Comparison of ENCODE assay signal across 2 cellular contexts in the genomic region with DNA sequence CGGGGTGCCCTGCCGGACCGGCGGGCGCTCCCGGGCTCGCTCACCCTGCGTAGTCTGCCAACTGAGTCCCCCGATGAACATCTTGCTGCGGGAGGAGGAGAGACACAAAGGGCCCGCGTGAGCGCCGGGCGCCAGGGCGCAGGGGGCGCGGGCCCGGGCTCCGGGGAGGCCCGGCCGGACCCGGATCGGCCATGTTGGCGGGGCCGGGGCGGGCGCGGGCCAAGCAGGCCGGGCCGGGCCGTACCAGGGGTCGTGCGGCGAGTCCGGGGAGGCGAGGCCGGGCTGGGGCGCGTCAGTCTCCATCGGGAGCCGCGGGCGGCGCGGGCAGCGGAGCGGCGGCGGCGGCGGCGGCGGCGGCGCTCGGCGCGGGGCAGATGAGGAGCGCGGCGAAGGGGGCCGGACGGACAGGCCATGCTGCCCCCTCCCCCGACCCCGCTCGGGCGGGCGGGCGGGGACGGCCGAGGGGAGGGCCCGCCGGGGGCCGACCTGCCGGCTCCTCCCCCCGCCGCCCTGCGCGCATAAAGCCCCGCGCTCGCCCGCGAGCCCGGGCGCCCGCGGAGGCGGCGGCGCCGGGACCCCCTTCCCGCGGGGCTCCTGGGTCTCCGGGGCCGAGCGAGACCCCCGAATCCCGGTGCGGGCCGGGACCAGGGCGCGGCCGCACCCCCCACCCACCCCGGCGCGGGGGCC.
TF ChIP-seq lines count a peak whose summit lies in the region.

MSI1 (minus strand) TSS at position 376 of the 687 bp plus-strand sequence; CDS start at position 303, 73 bp downstream.

TF ChIP-seq in SK-N-SH, 30 proteins besides CTCF, POLR2A, EP300 and RAD21 (continued from another document):
- TF ChIP-seq IRF3 (IDR thresholded peaks at IDR 0.05; ENCODE audit: low read depth, low read length) = no peak
- no peak for TF ChIP-seq MEF2A (IDR thresholded peaks at IDR 0.05; ENCODE audit: borderline replicate concordance, low read depth)
- no peak for TF ChIP-seq RXRA (IDR thresholded peaks at IDR 0.05; ENCODE audit: borderline replicate concordance, low read depth)
- no peak for TF ChIP-seq USF2 (IDR thresholded peaks at IDR 0.05; ENCODE audit: borderline replicate concordance, low read depth, low read length)
- TF ChIP-seq RCOR1 (IDR thresholded peaks at IDR 0.05; ENCODE audit: low read length) = no peak
TF ChIP-seq in SK-N-SH: peak in this region for 0.

TF ChIP-seq in SK-N-SH treated with all-trans-retinoic acid at 6 μM for 48 hours, 23 proteins besides CTCF, POLR2A, EP300 and RAD21 (continued from another document):
- TF ChIP-seq CREB5 (CRISPR knock-in tag; IDR thresholded peaks at IDR 0.05; ENCODE audit: low read depth) (no peak), ARNTL (CRISPR knock-in tag; IDR thresholded peaks at IDR 0.05; ENCODE audit: borderline replicate concordance, low read depth) (no peak)
